ENCODE assay signal across 29 cellular contexts in the genomic region with DNA sequence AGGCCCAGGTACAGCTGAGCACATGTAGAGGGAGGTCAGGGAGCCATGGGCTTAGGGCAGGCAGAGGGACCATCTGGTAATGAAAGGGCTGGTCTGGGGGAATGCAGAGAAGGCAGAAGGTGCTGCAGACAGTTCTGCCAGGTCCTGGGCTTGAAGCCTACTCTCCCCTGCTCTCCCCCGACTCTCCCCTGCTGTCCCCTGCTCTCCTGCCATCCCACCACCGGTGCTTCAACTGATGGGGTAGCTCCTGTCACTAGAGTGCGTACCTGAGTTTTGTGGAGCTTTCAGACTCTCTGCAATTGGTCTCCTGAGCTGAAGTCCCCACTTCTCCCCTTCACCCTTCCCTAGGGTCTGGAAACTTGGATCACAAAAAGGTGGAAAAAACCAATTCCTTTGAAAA. TPM values are rescaled to one million over a fixed set of nuclear protein-coding genes. Genes with fewer than 3 reads are reported as not detected.
"Had no signal": no experiment of that assay in that cellular context is flagged by ENCODE, and none has a peak within 500 bp of the region (broad histone marks: within the 10 kb centered on the region; RNA-seq: fewer than 3 reads in every experiment).

No MANE protein-coding gene starts in this region.

- H3K4me2 ChIP-seq: hepatocyte had no signal

- DNase-seq: colonic mucosa; cortex of kidney; effector CD8-positive, alpha-beta T cell; effector memory CD8-positive, alpha-beta T cell; endodermal cell; erythroblast; esophagus squamous epithelium; foreskin fibroblast; foreskin melanocyte; gastrocnemius medialis; heart left ventricle; hypothalamus; immature natural killer cell; islet precursor cell; left cardiac atrium; left ventricle myocardium superior; mesenchymal stem cell had no signal

- ATAC-seq: effector memory CD8-positive, alpha-beta T cell; esophagus mucosa; gastrocnemius medialis; heart left ventricle; left cardiac atrium; left lung; left ventricle myocardium superior; lower lobe of right lung had no signal

- FAIRE-seq: endometrium had no signal

- H3K79me2 ChIP-seq: hepatocyte had no signal

- H3K4me1 ChIP-seq: colonic mucosa, esophagus squamous epithelium, gastrocnemius medialis, heart left ventricle, left lung, lower lobe of right lung had no signal

- H3K27ac Mint-ChIP-seq: dendritic cell treated with granulocyte-macrophage colony-stimulating factor and Interleukin-4, amounts not matched to agents 40 ng/mL and 50 ng/mL, for 4 days; effector memory CD8-positive, alpha-beta T cell; endodermal cell; immature natural killer cell; mesothelial cell of epicardium had no signal

- H3K4me1 Mint-ChIP-seq: immature natural killer cell had no signal

- H3K27ac ChIP-seq: colonic mucosa, epithelial cell of prostate, esophagus squamous epithelium, gastrocnemius medialis, heart left ventricle, hepatocyte, left lung, lower lobe of right lung had no signal

- H3K36me3 Mint-ChIP-seq: immature natural killer cell, mesothelial cell of epicardium had no signal

- H3K36me3 ChIP-seq: colonic mucosa, esophagus squamous epithelium, gastrocnemius medialis, heart left ventricle, left lung, lower lobe of right lung had no signal

- H3K9me3 Mint-ChIP-seq: dendritic cell treated with granulocyte-macrophage colony-stimulating factor and Interleukin-4, amounts not matched to agents 40 ng/mL and 50 ng/mL, for 4 days; effector memory CD8-positive, alpha-beta T cell; endodermal cell; immature natural killer cell; mesothelial cell of epicardium had no signal

- H2AFZ ChIP-seq: hepatocyte had no signal

- H3K4me3 ChIP-seq: colonic mucosa, esophagus squamous epithelium, gastrocnemius medialis, heart left ventricle, hepatocyte, left lung, lower lobe of right lung had no signal

- H3K4me3 Mint-ChIP-seq: dendritic cell treated with granulocyte-macrophage colony-stimulating factor and Interleukin-4, amounts not matched to agents 40 ng/mL and 50 ng/mL, for 4 days; effector memory CD8-positive, alpha-beta T cell; endodermal cell; immature natural killer cell; mesothelial cell of epicardium had no signal

- H3K27me3 ChIP-seq: colonic mucosa, gastrocnemius medialis, heart left ventricle, hepatocyte, left lung had no signal

- H3K9me3 ChIP-seq: colonic mucosa, esophagus squamous epithelium, gastrocnemius medialis, heart left ventricle, left lung, lower lobe of right lung had no signal

RNA-seq across cellular contexts. Expression of gene PHOSPHO1, which starts 37.3 kb away (rescaled TPM):
- total RNA-seq: chondrocyte, colonic mucosa, glomerular endothelial cell, hepatocyte, kidney epithelial cell, lung microvascular endothelial cell had no signal

RNA-seq across cellular contexts. Expression of gene ABI3, which starts 57.4 kb away (rescaled TPM):
- total RNA-seq: chondrocyte had no signal

RNA-seq across cellular contexts. Expression of gene GNGT2, which starts 57.5 kb away (rescaled TPM):
- total RNA-seq: chondrocyte, gastrocnemius medialis, hepatocyte, mesothelial cell of epicardium had no signal
- polyA plus RNA-seq: hepatocyte had no signal
